ENCODE assay signal across 12 cellular contexts in the genomic region with DNA sequence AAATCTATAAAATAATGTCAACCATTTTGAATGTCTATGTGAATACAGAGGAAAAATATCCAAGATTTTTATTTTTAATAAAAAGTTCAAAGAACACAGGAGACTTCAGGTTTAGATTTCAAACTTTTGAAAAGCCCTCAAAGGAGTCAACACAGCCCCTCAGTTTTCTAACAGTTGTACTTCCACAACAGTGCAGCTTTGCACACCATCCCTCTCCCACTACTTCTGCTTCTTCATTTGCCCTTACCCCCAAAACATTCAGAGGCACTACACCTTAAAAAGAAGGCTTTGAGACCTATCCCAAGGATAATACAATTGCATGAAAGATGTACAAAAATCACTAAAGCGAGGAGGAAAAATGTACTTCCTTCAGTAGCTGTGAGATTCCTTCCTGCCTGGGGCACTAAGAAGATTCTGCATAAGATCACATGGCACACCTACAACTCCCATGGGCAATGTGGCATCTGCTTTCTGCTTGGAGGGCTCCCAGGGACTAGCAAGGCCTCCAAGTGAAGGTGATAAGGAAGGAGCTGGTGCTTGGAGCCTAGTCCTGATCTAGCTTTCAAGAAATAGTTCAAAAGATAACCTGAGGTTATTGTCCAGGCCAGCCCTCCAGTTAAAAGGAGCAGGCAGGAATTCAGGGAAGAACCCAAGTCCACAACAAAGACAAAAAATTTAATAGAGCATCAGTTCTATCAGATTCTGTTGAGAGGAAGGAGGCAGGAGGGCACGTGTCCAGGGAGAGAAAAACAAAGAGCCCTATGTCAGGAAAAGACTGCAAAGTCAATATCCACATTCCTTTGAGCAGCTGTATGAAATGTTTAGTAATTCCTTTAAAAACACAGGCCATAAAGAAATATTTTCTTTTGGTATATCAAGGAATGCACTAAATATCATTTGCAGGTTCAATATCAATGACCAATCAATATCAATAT. TPM values are rescaled to one million over a fixed set of nuclear protein-coding genes. Genes with fewer than 3 reads are reported as not detected.
DNase-seq lines count a peak whose midpoint lies in the region; ATAC-seq and TF ChIP-seq lines count a peak whose summit lies in the region.
"Had no signal": no experiment of that assay in that cellular context is flagged by ENCODE, and none has a peak within 500 bp of the region (broad histone marks: within the 10 kb centered on the region; RNA-seq: fewer than 3 reads in every experiment).

No MANE protein-coding gene starts in this region.

- no peaks in the 10 kb centered on the region for H4K20me1 ChIP-seq in osteoblast (ENCODE audit: insufficient read depth, low read length)

- no peaks in the 10 kb centered on the region for H3K9me3 Mint-ChIP-seq in Calu3 (ENCODE audit: low read depth, unreplicated experiment)
- no peaks in the 10 kb centered on the region for H3K9me3 Mint-ChIP-seq in central memory CD8-positive, alpha-beta T cell
- no peaks in the 10 kb centered on the region for H3K9me3 Mint-ChIP-seq in neural crest cell

- H2AFZ ChIP-seq in osteoblast (ENCODE audit: low read length), result no peak overlapping the region

- no peak overlapping the region for H3K4me3 ChIP-seq in WERI-Rb-1 (ENCODE audit: low read depth, low read length)
- H3K4me3 ChIP-seq in osteoblast (ENCODE audit: insufficient read depth, low read length), result no peak overlapping the region

- no peak overlapping the region for H3K27ac ChIP-seq in WERI-Rb-1
- H3K27ac ChIP-seq in osteoblast (ENCODE audit: low read depth, low read length), result no peak overlapping the region

- no peaks in the 10 kb centered on the region for H3K27me3 Mint-ChIP-seq in Calu3 (ENCODE audit: unreplicated experiment)
- no peaks in the 10 kb centered on the region for H3K27me3 Mint-ChIP-seq in central memory CD8-positive, alpha-beta T cell
- no peaks in the 10 kb centered on the region for H3K27me3 Mint-ChIP-seq in neural crest cell (ENCODE audit: low read depth)
- H3K27me3 Mint-ChIP-seq: activated CD4-positive, alpha-beta T cell treated with anti-CD3 and anti-CD28 coated beads, Interleukin-2, amount 10 ng/mL, durations not matched to agents 7 days and 5 days had no signal

- no peak overlapping the region for H3K4me2 ChIP-seq in osteoblast (ENCODE audit: insufficient read depth, low read length)

- H3K9me3 ChIP-seq in WERI-Rb-1 (ENCODE audit: severe bottlenecking) (no peaks in the 10 kb centered on the region), osteoblast (ENCODE audit: low read depth, low read length) (peaks cover 4% of the 10 kb centered on the region)

- no peak for TF ChIP-seq CTCF in Calu3 (IDR thresholded peaks at IDR 0.05; ENCODE audit: unreplicated experiment)
- TF ChIP-seq CTCF in neural crest cell (conservative IDR thresholded peaks at IDR 0.05), result no peak
- TF ChIP-seq CTCF in WERI-Rb-1 (IDR thresholded peaks at IDR 0.05; ENCODE audit: low read depth, low read length), result no peak
- no peak for TF ChIP-seq CTCF in osteoblast (IDR thresholded peaks at IDR 0.05; ENCODE audit: extremely low read depth, low read depth, low read length)

- H3K27ac Mint-ChIP-seq in Calu3 (ENCODE audit: unreplicated experiment) (peak overlapping the region; percentile 67), neural crest cell (ENCODE audit: unreplicated experiment) (peak overlapping the region; percentile 77)
- peak overlapping the region; percentile 84 for H3K27ac Mint-ChIP-seq in central memory CD8-positive, alpha-beta T cell (ENCODE audit: low read depth)
- H3K27ac Mint-ChIP-seq: activated CD4-positive, alpha-beta T cell treated with anti-CD3 and anti-CD28 coated beads, Interleukin-2, amount 10 ng/mL, durations not matched to agents 7 days and 5 days had no signal

- H3K79me2 ChIP-seq in osteoblast (ENCODE audit: insufficient read depth, low read length), result no peaks in the 10 kb centered on the region

- peak; percentile 53 for ATAC-seq in HG03432 (IDR thresholded peaks at IDR 0.05; ENCODE audit: unreplicated experiment)
- ATAC-seq in central memory CD8-positive, alpha-beta T cell (replicated peaks; ENCODE audit: extremely low read depth, poor library complexity, severe bottlenecking), result no peak
- ATAC-seq in GM18520 (IDR thresholded peaks at IDR 0.05; ENCODE audit: unreplicated experiment), result no peak

- H3K4me3 Mint-ChIP-seq in Calu3 (ENCODE audit: low read depth, unreplicated experiment), result peak overlapping the region; percentile 36
- peak overlapping the region; percentile 71 for H3K4me3 Mint-ChIP-seq in central memory CD8-positive, alpha-beta T cell
- H3K4me3 Mint-ChIP-seq in neural crest cell, result no peak overlapping the region
- H3K4me3 Mint-ChIP-seq: activated CD4-positive, alpha-beta T cell treated with anti-CD3 and anti-CD28 coated beads, Interleukin-2, amount 10 ng/mL, durations not matched to agents 7 days and 5 days had no signal

- H3K36me3 Mint-ChIP-seq in Calu3 (ENCODE audit: insufficient read depth, unreplicated experiment), result peaks cover 6% of the 10 kb centered on the region
- peaks cover 16% of the 10 kb centered on the region for H3K36me3 Mint-ChIP-seq in central memory CD8-positive, alpha-beta T cell (ENCODE audit: insufficient read depth)
- H3K36me3 Mint-ChIP-seq in neural crest cell (ENCODE audit: low read depth), result no peaks in the 10 kb centered on the region

- CTCF ChIA-PET in Calu3 (lab: Charles Lee), result interaction anchor here (0.5 to 1.2 kb wide), 2 partner anchors 18 to 23 kb away, joined by 3 to 5 read pairs; no protein-coding TSS in a partner anchor

- H3K4me1 ChIP-seq in osteoblast (ENCODE audit: insufficient read depth, low read length), result no peaks in the 10 kb centered on the region

- H3K36me3 ChIP-seq in WERI-Rb-1 (no peaks in the 10 kb centered on the region), osteoblast (ENCODE audit: insufficient read depth, low read length) (no peaks in the 10 kb centered on the region)

- BruUV-seq in Calu3 (replicated peaks; lab: Mats Ljungman, UMichigan), result no TSS peak

- intact Hi-C loops in Calu3 (cut with micrococcal nuclease; ENCODE audit: unreplicated experiment), result no loop called here

- peaks cover 41% of the 10 kb centered on the region for H3K4me1 Mint-ChIP-seq in Calu3 (ENCODE audit: low read depth, unreplicated experiment)
- H3K4me1 Mint-ChIP-seq in central memory CD8-positive, alpha-beta T cell, result peaks cover 70% of the 10 kb centered on the region
- peaks cover 11% of the 10 kb centered on the region for H3K4me1 Mint-ChIP-seq in neural crest cell

- DNase-seq in Calu3, result no peak
- no peak for DNase-seq in central memory CD8-positive, alpha-beta T cell (ENCODE audit: low spot score in 2 of 2)
- DNase-seq in neural crest cell (ENCODE audit: low read depth, low spot score), result no peak
- DNase-seq in epidermal melanocyte (ENCODE audit: insufficient read length, low spot score), result no peak
- no peak for DNase-seq in WERI-Rb-1
- no peak for DNase-seq in osteoblast (ENCODE audit: insufficient read length, low spot score, missing footprints)
- DNase-seq: activated CD4-positive, alpha-beta T cell treated with anti-CD3 and anti-CD28 coated beads, Interleukin-2, amount 10 ng/mL, durations not matched to agents 7 days and 5 days; NCI-H345; SHP77 had no signal

- H3K27me3 ChIP-seq in WERI-Rb-1 (ENCODE audit: insufficient read depth, low read depth, severe bottlenecking), result peaks cover 33% of the 10 kb centered on the region
- no peaks in the 10 kb centered on the region for H3K27me3 ChIP-seq in osteoblast (ENCODE audit: insufficient read depth, low read length)

RNA-seq across cellular contexts. Expression of a gene that starts 19.1 kb away (rescaled TPM):
- total RNA-seq in Calu3 (2022), result 30.0 and 30.2 TPM in 2 replicates
- total RNA-seq in neural crest cell, result 0.93 TPM in 2 replicates
- total RNA-seq in osteoblast, result 0.59 and 3.6 TPM in 2 replicates

RNA-seq across cellular contexts. Expression of a gene that starts 56.2 kb away (rescaled TPM):
- total RNA-seq in Calu3 (2022) (not detected in 2 replicates), neural crest cell (not detected in 2 replicates), osteoblast (not detected in 2 replicates)
- total RNA-seq: M059J had no signal
